27 cellular contexts compared by ENCODE assay signal in genomic region chr1:76713535-76713934, GRCh38.
A peak's percentile ranks its signal among the peaks of the same experiment; 100 is the strongest.
DNase-seq lines count a peak whose midpoint lies in the region; ATAC-seq and TF ChIP-seq lines count a peak whose summit lies in the region.
"Had no signal": no experiment of that assay in that cellular context is flagged by ENCODE, and none has a peak within 500 bp of the region (broad histone marks: within the 10 kb centered on the region; RNA-seq: fewer than 3 reads in every experiment).

No MANE protein-coding gene starts in this region.

- H3K9me2 ChIP-seq in neural cell (ENCODE audit: insufficient read depth, low read length) (no peaks in the 10 kb centered on the region), hepatocyte (replicated peaks; ENCODE audit: insufficient read depth) (no peaks in the 10 kb centered on the region)

- H3K4me3 ChIP-seq in neural cell (ENCODE audit: low read length): no peak overlapping the region
- H3K4me3 ChIP-seq in hepatocyte: no peak overlapping the region
- H3K4me3 ChIP-seq in heart left ventricle: no peak overlapping the region
- H3K4me3 ChIP-seq: adrenal gland, left ventricle myocardium inferior, neural progenitor cell, right atrium auricular region, smooth muscle cell, tibial nerve had no signal

- DNase-seq in activated CD4-positive, CD25-positive, alpha-beta regulatory T cell treated with anti-CD3 and anti-CD28 coated beads, Interleukin-2, amount 50 U/mL, for 72 hours: no peak
- DNase-seq in NCI-H1417 treated with DMSO at 0.1 percent for 48 hours (lab: John Stamatoyannopoulos, UW) (peak; percentile 24), hepatocyte (ENCODE audit: low spot score) (no peak), heart left ventricle (no peak)
- DNase-seq: activated CD4-positive, alpha-beta T cell treated with anti-CD3 and anti-CD28 coated beads for 4 hours; activated T-cell treated with anti-CD3 and anti-CD28 coated beads, Interleukin-2, amount 50 U/mL, for 48 hours; adrenal gland; AML-193; Calu3; DND-41; effector memory CD8-positive, alpha-beta T cell; glutamatergic neuron; H7; islet precursor cell; left ventricle myocardium inferior; NCI-H1092; NCI-H526; SIG-M5; stimulated activated CD4-positive, alpha-beta T cell treated with anti-CD3 and anti-CD28 coated beads, Interleukin-1b, Interleukin-23, amount 100 ng/mL, for 48 hours had no signal

- H3K4me2 ChIP-seq in neural cell (ENCODE audit: low read length): no peak overlapping the region
- no peak overlapping the region for H3K4me2 ChIP-seq in hepatocyte
- H3K4me2 ChIP-seq: neural progenitor cell, smooth muscle cell had no signal

- H3K27ac ChIP-seq in neural cell (ENCODE audit: low read length): peak overlapping the region; percentile 42
- no peak overlapping the region for H3K27ac ChIP-seq in hepatocyte
- no peak overlapping the region for H3K27ac ChIP-seq in heart left ventricle
- H3K27ac ChIP-seq: adrenal gland, left ventricle myocardium inferior, neural progenitor cell, right atrium auricular region, tibial nerve had no signal

- no peak for TF ChIP-seq CTCF in neural cell (IDR thresholded peaks at IDR 0.05; ENCODE audit: poor library complexity, severe bottlenecking)
- no peak for TF ChIP-seq CTCF in hepatocyte (IDR thresholded peaks at IDR 0.05; ENCODE audit: poor library complexity)
- TF ChIP-seq CTCF in heart left ventricle (IDR thresholded peaks at IDR 0.05): no peak

- no peaks in the 10 kb centered on the region for H3K4me1 ChIP-seq in hepatocyte (ENCODE audit: insufficient read depth)
- H3K4me1 ChIP-seq in heart left ventricle: no peaks in the 10 kb centered on the region
- H3K4me1 ChIP-seq: adrenal gland, left ventricle myocardium inferior, neural progenitor cell, right atrium auricular region, tibial nerve had no signal

- ATAC-seq in activated CD4-positive, CD25-positive, alpha-beta regulatory T cell treated with anti-CD3 and anti-CD28 coated beads, Interleukin-2, amount 50 U/mL, for 24 hours: peak; percentile 93 to 94
- peak; percentile 8 for ATAC-seq in GM19468 (IDR thresholded peaks at IDR 0.05; ENCODE audit: extremely low read depth, unreplicated experiment)
- no peak for ATAC-seq in GM19463 (IDR thresholded peaks at IDR 0.05; ENCODE audit: unreplicated experiment)
- ATAC-seq in heart left ventricle: no peak
- ATAC-seq: effector memory CD8-positive, alpha-beta T cell had no signal

- H4K20me1 ChIP-seq in neural cell (ENCODE audit: insufficient read depth) (no peaks in the 10 kb centered on the region), hepatocyte (ENCODE audit: insufficient read depth, poor library complexity, severe bottlenecking) (no peaks in the 10 kb centered on the region)

- peak; percentile 86 for TF ChIP-seq EP300 in neural cell (conservative IDR thresholded peaks at IDR 0.05; ENCODE audit: poor library complexity, severe bottlenecking)

- H3F3A ChIP-seq in neural cell (ENCODE audit: insufficient read depth, low read length, poor library complexity, severe bottlenecking): no peaks in the 10 kb centered on the region

- WGBS in hepatocyte (ENCODE audit: low lambda C conversion rate, missing lambda C conversion rate): 91% methylated on average over 2 of the region's 2 CpGs
- WGBS in heart left ventricle, 4 donors: 79 to 92% (median 83%) methylated on average over 2 of the region's 2 CpGs

- no peaks in the 10 kb centered on the region for H3K27me3 ChIP-seq in neural cell (ENCODE audit: insufficient read depth, low read depth, low read length)
- H3K27me3 ChIP-seq in hepatocyte: no peaks in the 10 kb centered on the region
- no peaks in the 10 kb centered on the region for H3K27me3 ChIP-seq in heart left ventricle
- H3K27me3 ChIP-seq: adrenal gland, neural progenitor cell, right atrium auricular region, tibial nerve had no signal

- H3K36me3 ChIP-seq in neural cell (ENCODE audit: insufficient read depth, low read length) (no peaks in the 10 kb centered on the region), hepatocyte (replicated peaks; ENCODE audit: insufficient read depth, low read depth) (no peaks in the 10 kb centered on the region), heart left ventricle (no peaks in the 10 kb centered on the region)
- H3K36me3 ChIP-seq: adrenal gland, left ventricle myocardium inferior, neural progenitor cell, right atrium auricular region, tibial nerve had no signal

- intact Hi-C loops in heart left ventricle (cut with DNase I): no loop called here

- no peak for TF ChIP-seq POLR2A in heart left ventricle (IDR thresholded peaks at IDR 0.05)

- no peaks in the 10 kb centered on the region for H3K79me2 ChIP-seq in neural cell (replicated peaks; ENCODE audit: insufficient read depth, low read length)
- no peaks in the 10 kb centered on the region for H3K79me2 ChIP-seq in hepatocyte

- no peak overlapping the region for H3K9ac ChIP-seq in neural cell (ENCODE audit: low read length)
- H3K9ac ChIP-seq: neural progenitor cell had no signal

- H3K9me3 ChIP-seq in neural cell (ENCODE audit: low read length) (no peaks in the 10 kb centered on the region), hepatocyte (ENCODE audit: low read depth) (no peaks in the 10 kb centered on the region), heart left ventricle (peaks cover 0 to 5% (median 0%) of the 10 kb centered on the region in 12 donors)
- H3K9me3 ChIP-seq: left ventricle myocardium inferior, right atrium auricular region, tibial nerve had no signal

- TF ChIP-seq RAD21 in neural cell (conservative IDR thresholded peaks at IDR 0.05): no peak

- H2AFZ ChIP-seq in neural cell (ENCODE audit: low read depth, low read length): no peak overlapping the region
- no peak overlapping the region for H2AFZ ChIP-seq in hepatocyte
- H2AFZ ChIP-seq: neural progenitor cell had no signal

TF ChIP-seq in neural cell, 6 proteins besides CTCF, POLR2A, EP300 and RAD21:
- TF ChIP-seq REST (IDR thresholded peaks at IDR 0.05; ENCODE audit: borderline replicate concordance) (no peak), MXI1 (conservative IDR thresholded peaks at IDR 0.05; ENCODE audit: poor library complexity, severe bottlenecking) (no peak), EZH2 (IDR thresholded peaks at IDR 0.05; ENCODE audit: borderline replicate concordance, insufficient read depth, low read length, poor library complexity, severe bottlenecking) (no peak), POLR2AphosphoS5 (IDR thresholded peaks at IDR 0.05) (peak; percentile 42), SMC3 (conservative IDR thresholded peaks at IDR 0.05; ENCODE audit: poor library complexity) (no peak), TAF1 (IDR thresholded peaks at IDR 0.05; ENCODE audit: low read depth) (no peak)

Comparison
In these comparisons a context has a peak if more than half of its experiments do, and no peak if none do; other contexts are left out.
1. ATAC-seq: peak in activated CD4-positive, CD25-positive, alpha-beta regulatory T cell treated with anti-CD3 and anti-CD28 coated beads, Interleukin-2, amount 50 U/mL, for 24 hours (2 of 2) and GM19468 (single experiment); none in GM19463 (single experiment) and heart left ventricle (0 of 4).